Comparison of ENCODE assay signal across 8 cellular contexts in the genomic region with DNA sequence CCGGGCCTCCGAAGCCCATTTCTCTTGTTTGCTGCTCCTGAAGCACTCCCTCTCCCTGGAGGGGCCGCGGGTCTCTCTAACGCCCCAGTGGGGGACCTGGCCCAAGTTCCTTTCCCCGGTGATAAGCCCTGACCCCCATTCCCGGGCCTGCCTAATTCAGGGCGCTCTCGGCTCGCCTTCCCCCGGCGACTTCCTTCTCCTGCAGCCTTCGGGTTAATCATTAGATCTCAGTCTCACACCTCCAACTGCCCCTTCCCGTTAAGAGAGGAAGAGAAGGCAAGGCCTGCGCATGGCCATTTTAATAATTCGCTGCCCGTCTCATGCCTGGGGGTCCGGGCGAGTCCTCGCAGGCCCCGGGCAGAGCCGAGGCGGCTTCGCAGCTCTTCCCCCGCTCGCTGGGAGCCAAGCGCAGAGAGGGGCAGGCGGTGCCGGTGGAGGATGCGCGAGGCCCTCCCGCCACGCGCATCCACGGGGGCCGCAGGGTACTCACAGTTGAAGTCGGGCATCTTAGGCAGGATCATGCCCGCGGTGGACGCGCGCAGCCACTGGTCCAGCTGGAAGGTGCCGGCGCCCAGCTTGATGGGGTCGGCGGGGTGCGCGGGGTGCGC. TPM values are rescaled to one million over a fixed set of nuclear protein-coding genes. Genes with fewer than 3 reads are reported as not detected.
DNase-seq lines count a peak whose midpoint lies in the region; ATAC-seq and TF ChIP-seq lines count a peak whose summit lies in the region.

No MANE protein-coding gene starts in this region.

- H3F3A ChIP-seq in PC-9 (ENCODE audit: insufficient read depth, low read depth): no peaks in the 10 kb centered on the region

- H3K4me2 ChIP-seq in PC-9: peak overlapping the region; percentile 75

- no peaks in the 10 kb centered on the region for H3K79me2 ChIP-seq in PC-9 (ENCODE audit: low read depth)

- CTCF ChIA-PET in PC-9 (lab: Charles Lee): no interaction called here

- H3K9me3 ChIP-seq in PC-9 (ENCODE audit: insufficient read depth, low read depth): no peaks in the 10 kb centered on the region
- no peaks in the 10 kb centered on the region for H3K9me3 ChIP-seq in lower lobe of right lung

- no peaks in the 10 kb centered on the region for H3K9me2 ChIP-seq in PC-9 (ENCODE audit: insufficient read depth)

- no TSS peak for BruUV-seq in PC-9 (replicated peaks; lab: Mats Ljungman, UMichigan)

- H3K36me3 ChIP-seq in GM06990 (ENCODE audit: control insufficient read depth, insufficient read depth, low read length) (no peaks in the 10 kb centered on the region), PC-9 (ENCODE audit: low read depth) (no peaks in the 10 kb centered on the region), lower lobe of right lung (no peaks in the 10 kb centered on the region)

- POLR2A ChIA-PET in PC-9 (lab: Charles Lee; ENCODE audit: unreplicated experiment): no interaction called here

- no peak for TF ChIP-seq CTCF in GM06990 (IDR thresholded peaks at IDR 0.05; ENCODE audit: insufficient read depth, low read length, poor library complexity, severe bottlenecking)
- no peak for TF ChIP-seq CTCF in PC-9 (conservative IDR thresholded peaks at IDR 0.05)
- TF ChIP-seq CTCF in lower lobe of right lung (IDR thresholded peaks at IDR 0.05): no peak

- H3K27ac ChIP-seq in PC-9 (no peak overlapping the region), lower lobe of right lung (no peak overlapping the region)

- H3K4me1 ChIP-seq in PC-9 (replicated peaks; ENCODE audit: insufficient read depth) (peaks cover 12% of the 10 kb centered on the region), lower lobe of right lung (peaks cover 14% of the 10 kb centered on the region)

- H4K20me1 ChIP-seq in PC-9 (ENCODE audit: insufficient read depth): no peaks in the 10 kb centered on the region

- peak overlapping the region; percentile 47 for H3K4me3 ChIP-seq in GM06990 (replicated peaks; ENCODE audit: low read depth, low read length)
- peak overlapping the region; percentile 55 for H3K4me3 ChIP-seq in PC-9
- H3K4me3 ChIP-seq in lower lobe of right lung: peak overlapping the region; percentile 34

- ATAC-seq in GM21737 (IDR thresholded peaks at IDR 0.05; ENCODE audit: unreplicated experiment): peak; percentile 29
- ATAC-seq in lower lobe of right lung: no peak

- H3K27me3 ChIP-seq in GM06990 (replicated peaks; ENCODE audit: control insufficient read depth, insufficient read depth, low read length) (no peaks in the 10 kb centered on the region; the same call in 1 of the 2 replicates), PC-9 (ENCODE audit: insufficient read depth, low read depth) (no peaks in the 10 kb centered on the region), lower lobe of right lung (ENCODE audit: low read depth) (peaks cover 92% of the 10 kb centered on the region)

- no peak overlapping the region for H2AFZ ChIP-seq in PC-9

- DNase-seq in GM06990 (ENCODE audit: extremely low read depth, insufficient read length) (peak; percentile 52), PC-9 (no peak), lower lobe of right lung (no peak), ureter (ENCODE audit: low spot score) (no peak), NCI-H1436 (lab: John Stamatoyannopoulos, UW) (no peak), C1 segment of cervical spinal cord (lab: John Stamatoyannopoulos, UW) (no peak), EL (no peak)

- intact Hi-C loops in PC-9 (cut with micrococcal nuclease; ENCODE audit: unreplicated experiment): no loop called here
- intact Hi-C loops in lower lobe of right lung (cut with DNase I): no loop called here

RNA-seq across cellular contexts. Expression of a gene that starts 1.2 kb away (rescaled TPM):
- total RNA-seq in PC-9 (2021) (0.28 and 0.33 TPM in 2 replicates), lower lobe of right lung (0.74 TPM), ureter (not detected)

RNA-seq across cellular contexts. Expression of a gene that starts 59.8 kb away (rescaled TPM):
- total RNA-seq in PC-9 (2021) (25.4 and 28.3 TPM in 2 replicates), lower lobe of right lung (16.9 TPM), ureter (35.8 TPM)
